In the genomic region with DNA sequence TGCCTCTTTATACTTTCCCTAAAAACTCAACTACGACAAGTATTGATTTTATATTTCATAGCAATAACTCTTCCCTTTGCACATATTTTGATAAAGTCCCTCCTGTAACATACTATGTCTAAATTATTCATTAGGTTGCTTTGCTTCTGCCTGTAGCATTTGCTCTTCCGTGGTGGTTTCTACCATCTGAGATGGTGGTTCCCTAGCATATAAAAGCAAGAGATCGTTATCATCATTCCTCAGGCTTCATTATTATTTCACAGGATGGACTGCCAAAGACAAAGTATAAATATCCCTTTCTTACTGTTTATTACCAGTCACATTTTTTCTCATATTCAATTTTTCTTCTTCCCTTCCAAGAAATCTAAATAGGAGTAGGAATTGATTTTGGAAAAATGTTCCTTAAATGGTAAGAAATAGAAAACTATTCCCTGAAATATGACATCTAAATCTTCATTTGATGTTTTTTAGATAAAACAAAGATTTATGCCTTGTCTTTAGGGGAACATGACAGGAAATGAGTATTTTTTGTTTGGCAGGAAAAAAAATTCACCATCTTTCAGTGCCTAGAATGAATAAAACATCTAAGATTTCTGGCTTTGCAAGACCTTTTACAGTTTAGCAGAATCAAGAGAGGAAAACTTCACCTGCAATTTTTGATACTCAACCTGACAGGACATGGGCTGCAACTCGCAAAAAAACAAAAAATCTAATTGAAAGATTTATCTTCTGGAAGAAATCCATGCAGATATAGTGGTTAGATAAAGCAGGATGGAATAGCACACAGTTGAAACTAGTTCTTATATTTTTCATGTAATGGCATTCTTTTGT, we compare ENCODE assay signal across 1 cellular context.
TF ChIP-seq lines count a peak whose summit lies in the region.

No MANE protein-coding gene starts in this region.

TF ChIP-seq in SK-N-SH, 30 proteins besides CTCF, POLR2A, EP300 and RAD21 (continued from another document):
- TF ChIP-seq PBX3 (IDR thresholded peaks at IDR 0.05) (peak; percentile 90), POLR2AphosphoS5 (IDR thresholded peaks at IDR 0.05; ENCODE audit: low read depth, low read length) (peak; percentile 80), TEAD4 (IDR thresholded peaks at IDR 0.05; ENCODE audit: borderline replicate concordance, insufficient read depth) (peak; percentile 93), FOSL2 (IDR thresholded peaks at IDR 0.05; ENCODE audit: borderline replicate concordance, low read depth) (no peak; the same call in 1 of the 2 replicates), IRF3 (IDR thresholded peaks at IDR 0.05; ENCODE audit: low read depth, low read length) (no peak), TCF12 (IDR thresholded peaks at IDR 0.05) (peak; percentile 93), FOXM1 (IDR thresholded peaks at IDR 0.05; ENCODE audit: low read depth) (peak; percentile 96), CHD2 (IDR thresholded peaks at IDR 0.05; ENCODE audit: low read length, partially characterized antibody) (no peak), ZBTB33 (IDR thresholded peaks at IDR 0.05; ENCODE audit: borderline replicate concordance, low read depth) (peak; percentile 76; the same call in 1 of the 2 replicates), FOXJ3 (CRISPR knock-in tag; IDR thresholded peaks at IDR 0.05) (no peak), NRF1 (IDR thresholded peaks at IDR 0.05; ENCODE audit: low read depth, low read length) (no peak), EZH2phosphoT487 (IDR thresholded peaks at IDR 0.05; ENCODE audit: borderline replicate concordance, low read depth) (no peak), SMC3 (IDR thresholded peaks at IDR 0.05; ENCODE audit: low read depth, low read length) (no peak), MEF2A (IDR thresholded peaks at IDR 0.05; ENCODE audit: borderline replicate concordance, low read depth) (peak; percentile 35; the same call in 1 of the 2 replicates), NFIC (IDR thresholded peaks at IDR 0.05; ENCODE audit: borderline replicate concordance) (peak; percentile 93), RXRA (IDR thresholded peaks at IDR 0.05; ENCODE audit: borderline replicate concordance, low read depth) (peak; percentile 72; the same call in 1 of the 2 replicates), GATA2 (CRISPR knock-in tag; IDR thresholded peaks at IDR 0.05) (0 out of 2 replicates have a peak, but pooled peaks have one; percentile 19), MXI1 (IDR thresholded peaks at IDR 0.05; ENCODE audit: low read depth, low read length) (peak; percentile 50; the same call in 1 of the 2 replicates), GABPA (IDR thresholded peaks at IDR 0.05; ENCODE audit: low read depth) (no peak; the same call in 1 of the 2 replicates), YY1 (IDR thresholded peaks at IDR 0.05; ENCODE audit: low read depth) (no peak), TAF1 (IDR thresholded peaks at IDR 0.05; ENCODE audit: borderline replicate concordance, low read depth, low read length) (no peak; the same call in 1 of the 2 replicates), USF2 (IDR thresholded peaks at IDR 0.05; ENCODE audit: borderline replicate concordance, low read depth, low read length) (no peak), ELF1 (IDR thresholded peaks at IDR 0.05) (no peak), SIN3A (IDR thresholded peaks at IDR 0.05; ENCODE audit: borderline replicate concordance, low read depth, low read length) (peak; percentile 70), RFX5 (IDR thresholded peaks at IDR 0.05; ENCODE audit: low read length) (no peak)
- TF ChIP-seq, protein P1, sequence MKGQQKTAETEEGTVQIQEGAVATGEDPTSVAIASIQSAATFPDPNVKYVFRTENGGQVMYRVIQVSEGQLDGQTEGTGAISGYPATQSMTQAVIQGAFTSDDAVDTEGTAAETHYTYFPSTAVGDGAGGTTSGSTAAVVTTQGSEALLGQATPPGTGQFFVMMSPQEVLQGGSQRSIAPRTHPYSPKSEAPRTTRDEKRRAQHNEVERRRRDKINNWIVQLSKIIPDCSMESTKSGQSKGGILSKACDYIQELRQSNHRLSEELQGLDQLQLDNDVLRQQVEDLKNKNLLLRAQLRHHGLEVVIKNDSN (IDR thresholded peaks at IDR 0.05; ENCODE audit: borderline replicate concordance, low read depth) = no peak
- TF ChIP-seq, protein P2, sequence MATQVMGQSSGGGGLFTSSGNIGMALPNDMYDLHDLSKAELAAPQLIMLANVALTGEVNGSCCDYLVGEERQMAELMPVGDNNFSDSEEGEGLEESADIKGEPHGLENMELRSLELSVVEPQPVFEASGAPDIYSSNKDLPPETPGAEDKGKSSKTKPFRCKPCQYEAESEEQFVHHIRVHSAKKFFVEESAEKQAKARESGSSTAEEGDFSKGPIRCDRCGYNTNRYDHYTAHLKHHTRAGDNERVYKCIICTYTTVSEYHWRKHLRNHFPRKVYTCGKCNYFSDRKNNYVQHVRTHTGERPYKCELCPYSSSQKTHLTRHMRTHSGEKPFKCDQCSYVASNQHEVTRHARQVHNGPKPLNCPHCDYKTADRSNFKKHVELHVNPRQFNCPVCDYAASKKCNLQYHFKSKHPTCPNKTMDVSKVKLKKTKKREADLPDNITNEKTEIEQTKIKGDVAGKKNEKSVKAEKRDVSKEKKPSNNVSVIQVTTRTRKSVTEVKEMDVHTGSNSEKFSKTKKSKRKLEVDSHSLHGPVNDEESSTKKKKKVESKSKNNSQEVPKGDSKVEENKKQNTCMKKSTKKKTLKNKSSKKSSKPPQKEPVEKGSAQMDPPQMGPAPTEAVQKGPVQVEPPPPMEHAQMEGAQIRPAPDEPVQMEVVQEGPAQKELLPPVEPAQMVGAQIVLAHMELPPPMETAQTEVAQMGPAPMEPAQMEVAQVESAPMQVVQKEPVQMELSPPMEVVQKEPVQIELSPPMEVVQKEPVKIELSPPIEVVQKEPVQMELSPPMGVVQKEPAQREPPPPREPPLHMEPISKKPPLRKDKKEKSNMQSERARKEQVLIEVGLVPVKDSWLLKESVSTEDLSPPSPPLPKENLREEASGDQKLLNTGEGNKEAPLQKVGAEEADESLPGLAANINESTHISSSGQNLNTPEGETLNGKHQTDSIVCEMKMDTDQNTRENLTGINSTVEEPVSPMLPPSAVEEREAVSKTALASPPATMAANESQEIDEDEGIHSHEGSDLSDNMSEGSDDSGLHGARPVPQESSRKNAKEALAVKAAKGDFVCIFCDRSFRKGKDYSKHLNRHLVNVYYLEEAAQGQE (IDR thresholded peaks at IDR 0.05; ENCODE audit: low read depth, low read length) = no peak
